ENCODE assay signal across 22 cellular contexts in the genomic region with DNA sequence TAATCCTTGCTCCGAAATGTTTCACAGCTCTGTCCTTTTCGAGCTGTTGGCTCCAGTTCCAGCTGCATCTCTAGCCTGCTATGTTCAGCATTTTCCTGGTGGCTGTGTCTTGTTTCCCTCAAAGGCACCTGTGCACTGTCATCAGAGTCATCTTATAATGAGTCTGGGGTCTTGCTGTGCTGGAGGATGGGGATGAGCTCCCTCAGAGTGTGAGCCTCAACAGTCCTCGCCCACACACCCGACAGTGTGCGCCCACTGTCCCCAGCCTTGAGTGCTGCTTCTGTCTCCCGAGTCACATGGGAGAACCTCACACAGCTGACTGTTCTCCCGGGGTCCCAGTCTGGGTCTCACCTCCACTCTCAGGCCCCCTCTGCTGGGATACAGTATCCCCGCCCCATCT. TPM values are rescaled to one million over a fixed set of nuclear protein-coding genes. Genes with fewer than 3 reads are reported as not detected.
DNase-seq lines count a peak whose midpoint lies in the region; ATAC-seq and TF ChIP-seq lines count a peak whose summit lies in the region.
"Had no signal": no experiment of that assay in that cellular context is flagged by ENCODE, and none has a peak within 500 bp of the region (broad histone marks: within the 10 kb centered on the region; RNA-seq: fewer than 3 reads in every experiment).

No MANE protein-coding gene starts in this region.

- no peak overlapping the region for H3K27ac ChIP-seq in BLaER1 treated with 17β-estradiol and CSF1 and Interleukin-3, amounts not matched to agents 10 nM and 100 nM
- H3K27ac ChIP-seq in SJCRH30 (peak overlapping the region; percentile 85), esophagus muscularis mucosa (replicated peaks in 1 of 4) (no peak overlapping the region), parathyroid adenoma (no peak overlapping the region), spleen (no peak overlapping the region), body of pancreas (no peak overlapping the region)
- H3K27ac ChIP-seq: Peyer's patch, SJSA1 had no signal

- no peaks in the 10 kb centered on the region for H4K20me1 ChIP-seq in BLaER1 treated with 17β-estradiol and CSF1 and Interleukin-3, amounts not matched to agents 10 nM and 100 nM

- peaks cover 13 to 71% (median 50%) of the 10 kb centered on the region in 10 experiments; a peak in 18 of 20 replicates for H3K4me1 ChIP-seq in BLaER1 treated with 17β-estradiol and CSF1 and Interleukin-3, amounts not matched to agents 10 nM and 100 nM
- H3K4me1 ChIP-seq in SJCRH30 (peaks cover 19% of the 10 kb centered on the region), esophagus muscularis mucosa (no peaks in the 10 kb centered on the region), parathyroid adenoma (no peaks in the 10 kb centered on the region), spleen (no peaks in the 10 kb centered on the region), body of pancreas (no peaks in the 10 kb centered on the region)
- H3K4me1 ChIP-seq: Peyer's patch, SJSA1 had no signal

- TF ChIP-seq POLR2A in esophagus muscularis mucosa (IDR thresholded peaks at IDR 0.05; ENCODE audit: low read depth) (no peak), spleen (IDR thresholded peaks at IDR 0.05) (no peak), body of pancreas (IDR thresholded peaks at IDR 0.05) (no peak)

- intact Hi-C loops in esophagus muscularis mucosa (cut with DNase I), result no loop called here
- intact Hi-C loops in spleen (cut with DNase I; ENCODE audit: low total_unique reads), result no loop called here
- intact Hi-C loops in body of pancreas (cut with DNase I), result no loop called here

- DNase-seq in SJCRH30, result no peak
- peak; percentile 89 for DNase-seq in esophagus muscularis mucosa (ENCODE audit: extremely low spot score)
- DNase-seq in spleen, result no peak
- DNase-seq in body of pancreas, result no peak
- DNase-seq: ACHN, C1 segment of cervical spinal cord, Karpas-422, NCI-H1694, NCI-H2081, NCI-H2171, NCI-H345, NCI-H774, Peyer's patch had no signal

- H3K9ac ChIP-seq in BLaER1 treated with 17β-estradiol and CSF1 and Interleukin-3, amounts not matched to agents 10 nM and 100 nM, result no peak overlapping the region
- no peak overlapping the region for H3K9ac ChIP-seq in parathyroid adenoma

- ATAC-seq in GM21447 (IDR thresholded peaks at IDR 0.05; ENCODE audit: unreplicated experiment), result no peak
- no peak for ATAC-seq in body of pancreas
- ATAC-seq: HCT116 had no signal

- TF ChIP-seq CTCF in esophagus muscularis mucosa (IDR thresholded peaks at IDR 0.05), result no peak
- TF ChIP-seq CTCF in parathyroid adenoma (IDR thresholded peaks at IDR 0.05), result no peak
- TF ChIP-seq CTCF in spleen (IDR thresholded peaks at IDR 0.05 in 8 of 11, conservative IDR thresholded peaks at IDR 0.05 in 3 of 11), result no peak
- TF ChIP-seq CTCF in body of pancreas (IDR thresholded peaks at IDR 0.05), result no peak

- H3K27me3 ChIP-seq in BLaER1 treated with 17β-estradiol and CSF1 and Interleukin-3, amounts not matched to agents 10 nM and 100 nM, result 0 out of 22 replicates have a peak, but pooled peaks cover 0 to 5% (median 0%) of the 10 kb centered on the region in 11 experiments
- H3K27me3 ChIP-seq in SJCRH30 (no peaks in the 10 kb centered on the region), esophagus muscularis mucosa (no peaks in the 10 kb centered on the region), parathyroid adenoma (ENCODE audit: control insufficient read depth, insufficient read depth, low read length) (no peaks in the 10 kb centered on the region), spleen (replicated peaks in 1 of 7) (no peaks in the 10 kb centered on the region), body of pancreas (no peaks in the 10 kb centered on the region)
- H3K27me3 ChIP-seq: Peyer's patch, SJSA1 had no signal

- 91% methylated on average over 5 of the region's 8 CpGs for WGBS in esophagus muscularis mucosa
- WGBS in spleen, 5 donors, result 74 to 88% (median 83%) methylated on average over 8 of the region's 8 CpGs
- WGBS in body of pancreas, 2 donors, result 67 to 75% methylated on average over 7 to 8 of the region's 8 CpGs

- H3K4me3 ChIP-seq in BLaER1 treated with 17β-estradiol and CSF1 and Interleukin-3, amounts not matched to agents 10 nM and 100 nM, result no peak overlapping the region
- H3K4me3 ChIP-seq in SJCRH30 (no peak overlapping the region), esophagus muscularis mucosa (no peak overlapping the region), parathyroid adenoma (ENCODE audit: low read depth, low read length) (no peak overlapping the region), spleen (no peak overlapping the region), body of pancreas (no peak overlapping the region)
- H3K4me3 ChIP-seq: Peyer's patch, SJSA1 had no signal

- H3K4me2 ChIP-seq in BLaER1 treated with 17β-estradiol and CSF1 and Interleukin-3, amounts not matched to agents 10 nM and 100 nM, result peak overlapping the region in 10 of 11 experiments; percentile 13 to 82 (median 68); a peak in 17 of 22 replicates
- H3K4me2 ChIP-seq in parathyroid adenoma (ENCODE audit: low read length), result no peak overlapping the region

- peak overlapping the region; percentile 9 for H2AFZ ChIP-seq in parathyroid adenoma

- H3K9me3 ChIP-seq in BLaER1 treated with 17β-estradiol and CSF1 and Interleukin-3, amounts not matched to agents 10 nM and 100 nM (replicated peaks in 1 of 11), result peaks cover 0 to 16% (median 3%) of the 10 kb centered on the region in 11 experiments; a peak in 9 of 22 replicates
- H3K9me3 ChIP-seq in SJCRH30 (replicated peaks) (0 out of 2 replicates have a peak, but pooled peaks cover 3% of the 10 kb centered on the region), esophagus muscularis mucosa (no peaks in the 10 kb centered on the region), parathyroid adenoma (ENCODE audit: control insufficient read depth, low read length) (no peaks in the 10 kb centered on the region), spleen (no peaks in the 10 kb centered on the region), body of pancreas (no peaks in the 10 kb centered on the region)
- H3K9me3 ChIP-seq: Peyer's patch, SJSA1 had no signal

- no peaks in the 10 kb centered on the region for H3K36me3 ChIP-seq in BLaER1 treated with 17β-estradiol and CSF1 and Interleukin-3, amounts not matched to agents 10 nM and 100 nM
- no peaks in the 10 kb centered on the region for H3K36me3 ChIP-seq in SJCRH30
- no peaks in the 10 kb centered on the region for H3K36me3 ChIP-seq in esophagus muscularis mucosa
- no peaks in the 10 kb centered on the region for H3K36me3 ChIP-seq in parathyroid adenoma (ENCODE audit: control insufficient read depth, insufficient read depth, low read length)
- H3K36me3 ChIP-seq in spleen, result no peaks in the 10 kb centered on the region
- H3K36me3 ChIP-seq in body of pancreas (replicated peaks in 1 of 2; ENCODE audit: insufficient read depth in 1 of 2, low read depth in 2 of 2), result no peaks in the 10 kb centered on the region
- H3K36me3 ChIP-seq: Peyer's patch, SJSA1 had no signal

- no peak for TF ChIP-seq EP300 in esophagus muscularis mucosa (IDR thresholded peaks at IDR 0.05)

- H3K79me2 ChIP-seq in parathyroid adenoma, result no peaks in the 10 kb centered on the region

RNA-seq across cellular contexts. Expression of a gene that starts 25.4 kb away (rescaled TPM):
- total RNA-seq in SJCRH30 (2014; rRNA removed; shearing (Covaris generic)), result 0.14 TPM in 1 of 2 replicates, not detected in the other
- total RNA-seq in esophagus muscularis mucosa (not detected), spleen (not detected), body of pancreas (not detected)
- polyA plus RNA-seq in spleen, result not detected
- total RNA-seq: CD8-positive, alpha-beta T cell; G401; H1; OCI-LY7; Peyer's patch; SJSA1 had no signal
- polyA plus RNA-seq: H1 had no signal
